In the genomic region with DNA sequence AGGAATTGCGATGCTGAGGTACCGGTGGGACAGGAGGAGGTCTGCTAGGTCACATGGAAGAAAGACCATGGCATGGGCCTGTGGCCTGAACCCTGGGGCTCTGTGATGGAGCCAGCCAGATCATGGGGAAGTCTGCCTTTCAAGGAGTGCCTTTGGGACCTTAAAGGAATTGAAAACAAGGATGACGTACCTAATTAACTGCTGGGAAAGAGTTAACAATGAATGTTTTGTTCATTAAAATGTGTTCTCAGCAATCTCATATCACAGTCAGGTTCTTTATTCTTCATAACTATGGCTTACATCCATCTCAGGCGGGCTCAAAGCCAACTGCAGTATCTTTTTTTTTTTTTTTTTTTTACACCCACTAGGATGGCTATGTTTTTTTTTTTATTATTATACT, we compare ENCODE assay signal across 9 cellular contexts. TPM values are rescaled to one million over a fixed set of nuclear protein-coding genes. Genes with fewer than 3 reads are reported as not detected.
"Had no signal": no experiment of that assay in that cellular context is flagged by ENCODE, and none has a peak within 500 bp of the region (broad histone marks: within the 10 kb centered on the region; RNA-seq: fewer than 3 reads in every experiment).

No MANE protein-coding gene starts in this region.

- H2AFZ ChIP-seq: GM23248 had no signal

- H3K27ac ChIP-seq: GM23248, HL-60 had no signal

- H3K36me3 ChIP-seq: HAP-1 had no signal

- H3K9ac ChIP-seq: GM23248 had no signal

- H3K9me3 ChIP-seq: HAP-1 had no signal

- DNase-seq: GM23248, GOT3, H7, HFFc6, KBM-7 had no signal

- H3K4me3 ChIP-seq: GM23248, HAP-1 had no signal

RNA-seq across cellular contexts. Expression of gene TRPM8, which starts 25.6 kb away (rescaled TPM):
- total RNA-seq: GM23248, HFFc6, HT-29 had no signal
- polyA plus RNA-seq: GM23248, IgD-negative memory B cell had no signal
